17 cellular contexts compared by ENCODE assay signal in the genomic region with DNA sequence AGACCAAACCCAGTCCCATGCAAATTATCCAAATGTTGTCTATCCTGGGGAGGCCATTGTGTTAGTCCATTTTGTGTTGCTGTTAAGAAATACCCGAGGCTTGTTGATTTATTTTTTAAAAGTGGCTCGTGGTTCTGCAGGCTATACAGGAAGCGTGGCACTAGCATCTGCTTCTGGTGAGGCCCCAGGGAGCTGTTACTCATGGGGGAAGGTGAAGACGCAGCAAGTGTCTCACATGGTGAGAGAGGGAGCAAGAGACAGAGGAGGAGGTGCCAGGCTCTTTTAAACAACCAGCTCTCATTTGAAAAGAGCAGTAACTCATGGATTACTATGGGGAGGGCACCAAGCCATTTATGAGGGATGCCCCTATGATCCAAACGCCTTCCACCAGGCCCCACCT.
"Had no signal": no experiment of that assay in that cellular context is flagged by ENCODE, and none has a peak within 500 bp of the region (broad histone marks: within the 10 kb centered on the region; RNA-seq: fewer than 3 reads in every experiment).

No MANE protein-coding gene starts in this region.

- ATAC-seq: activated naive CD4-positive, alpha-beta T cell treated with anti-CD3 and anti-CD28 coated beads, Interleukin-2, amount 50 U/mL, for 72 hours; heart right ventricle; left colon; T-helper 17 cell; upper lobe of right lung had no signal

- H3K4me3 Mint-ChIP-seq: activated CD4-positive, alpha-beta memory T cell treated with anti-CD3 and anti-CD28 coated beads, Interleukin-2, amount 10 ng/mL, durations not matched to agents 7 days and 5 days; brain; stimulated activated naive CD8-positive, alpha-beta T cell treated with anti-CD3 and anti-CD28 coated beads, Interleukin-15, Interleukin-2, amounts not matched to agents 100 ng/mL and 50 ng/mL, for 24 hours; T-helper 17 cell had no signal

- DNase-seq: activated CD4-positive, alpha-beta memory T cell treated with anti-CD3 and anti-CD28 coated beads, Interleukin-2, amount 10 ng/mL, durations not matched to agents 7 days and 5 days; activated CD4-positive, alpha-beta T cell treated with anti-CD3 and anti-CD28 coated beads for 48 hours; aorta; heart right ventricle; left colon; mesenchymal stem cell; occipital lobe; retina; stimulated activated CD4-positive, alpha-beta T cell treated with anti-CD3 and anti-CD28 coated beads, Interleukin-4, amount 100 ng/mL, for 1 hour; substantia nigra; T-helper 17 cell; thyroid gland; upper lobe of right lung had no signal

- H3K9me3 Mint-ChIP-seq: activated CD4-positive, alpha-beta memory T cell treated with anti-CD3 and anti-CD28 coated beads, Interleukin-2, amount 10 ng/mL, durations not matched to agents 7 days and 5 days; activated naive CD4-positive, alpha-beta T cell treated with anti-CD3 and anti-CD28 coated beads, Interleukin-2, amount 50 U/mL, for 72 hours; brain; stimulated activated naive CD8-positive, alpha-beta T cell treated with anti-CD3 and anti-CD28 coated beads, Interleukin-15, Interleukin-2, amounts not matched to agents 100 ng/mL and 50 ng/mL, for 24 hours had no signal

- H3K4me1 Mint-ChIP-seq: activated CD4-positive, alpha-beta memory T cell treated with anti-CD3 and anti-CD28 coated beads, Interleukin-2, amount 10 ng/mL, durations not matched to agents 7 days and 5 days had no signal

- H3K27me3 Mint-ChIP-seq: brain had no signal

- H3K4me3 ChIP-seq: heart right ventricle, thyroid gland, upper lobe of right lung had no signal

- H3K27ac Mint-ChIP-seq: activated CD4-positive, alpha-beta memory T cell treated with anti-CD3 and anti-CD28 coated beads, Interleukin-2, amount 10 ng/mL, durations not matched to agents 7 days and 5 days; activated naive CD4-positive, alpha-beta T cell treated with anti-CD3 and anti-CD28 coated beads, Interleukin-2, amount 50 U/mL, for 72 hours; progenitor cell of endocrine pancreas; stimulated activated naive CD8-positive, alpha-beta T cell treated with anti-CD3 and anti-CD28 coated beads, Interleukin-15, Interleukin-2, amounts not matched to agents 100 ng/mL and 50 ng/mL, for 24 hours; T-helper 17 cell had no signal

- H3K36me3 Mint-ChIP-seq: activated naive CD4-positive, alpha-beta T cell treated with anti-CD3 and anti-CD28 coated beads, Interleukin-2, amount 50 U/mL, for 72 hours; brain had no signal
